Comparison of ENCODE assay signal across 8 cellular contexts in genomic region chr10:49512121-49512809, GRCh38. TPM values are rescaled to one million over a fixed set of nuclear protein-coding genes. Genes with fewer than 3 reads are reported as not detected.
DNase-seq lines count a peak whose midpoint lies in the region; ATAC-seq and TF ChIP-seq lines count a peak whose summit lies in the region.

No MANE protein-coding gene starts in this region.

- H3K27ac ChIP-seq in VCaP (peak overlapping the region; percentile 43), right atrium auricular region (no peak overlapping the region), thyroid gland (no peak overlapping the region)

- no peak for TF ChIP-seq POLR2A in thyroid gland (IDR thresholded peaks at IDR 0.05)

- WGBS in thyroid gland, 2 donors: 72% methylated on average over 4 of the region's 4 CpGs

- no peaks in the 10 kb centered on the region for H3K9me3 ChIP-seq in right atrium auricular region
- H3K9me3 ChIP-seq in thyroid gland: no peaks in the 10 kb centered on the region

- no peak for ATAC-seq in GM19455 (IDR thresholded peaks at IDR 0.05; ENCODE audit: unreplicated experiment)

- peak; percentile 16 for DNase-seq in activated CD4-positive, alpha-beta T cell treated with anti-CD3 and anti-CD28 coated beads for 48 hours
- no peak for DNase-seq in activated CD4-positive, alpha-beta T cell treated with anti-CD3 and anti-CD28 coated beads for 1 hour
- DNase-seq in right atrium auricular region (ENCODE audit: low spot score) (no peak), thyroid gland (no peak), HuH-7.5 (ENCODE audit: low spot score) (no peak)

- no peaks in the 10 kb centered on the region for H3K4me1 ChIP-seq in right atrium auricular region
- H3K4me1 ChIP-seq in thyroid gland: peaks cover 4 to 15% of the 10 kb centered on the region in 2 donors

- H3K27me3 ChIP-seq in right atrium auricular region (no peaks in the 10 kb centered on the region), thyroid gland (no peaks in the 10 kb centered on the region)

- peak; percentile 66 for TF ChIP-seq CTCF in LNCAP (IDR thresholded peaks at IDR 0.05)
- TF ChIP-seq CTCF in VCaP (conservative IDR thresholded peaks at IDR 0.05): peak; percentile 78
- peak; percentile 43 to 66 for TF ChIP-seq CTCF in right atrium auricular region (IDR thresholded peaks at IDR 0.05)
- TF ChIP-seq CTCF in thyroid gland (IDR thresholded peaks at IDR 0.05): peak in 4 of 6 experiments; percentile 12 to 53 (median 44)

- intact Hi-C loops in thyroid gland (cut with DNase I): loop anchor here (10.0 kb wide), 1 partner anchor 527 kb away; no protein-coding TSS in a partner anchor

- peaks cover 12% of the 10 kb centered on the region for H3K36me3 ChIP-seq in right atrium auricular region
- H3K36me3 ChIP-seq in thyroid gland: peaks cover 6 to 7% of the 10 kb centered on the region in 2 donors

- H3K4me3 ChIP-seq in right atrium auricular region: no peak overlapping the region
- H3K4me3 ChIP-seq in thyroid gland (replicated peaks in 1 of 3): no peak overlapping the region

RNA-seq across cellular contexts. Expression of gene ERCC6, which starts 26.7 kb away (rescaled TPM):
- total RNA-seq in right atrium auricular region: 10 to 100 TPM; 11.5 to 12.0 TPM
- total RNA-seq in thyroid gland: 10 to 100 TPM; 27.9 to 50.2 (median 32.5) TPM
